In genomic region chr5:123601610-123602009, GRCh38 we compare ENCODE assay signal across 6 cellular contexts.
"Had no signal": no experiment of that assay in that cellular context is flagged by ENCODE, and none has a peak within 500 bp of the region (broad histone marks: within the 10 kb centered on the region; RNA-seq: fewer than 3 reads in every experiment).

No MANE protein-coding gene starts in this region.

- DNase-seq: GOT3, H7, IMR-90 had no signal

- H3K9me3 ChIP-seq: HAP-1 had no signal

- ATAC-seq: HCT116, K562 had no signal
